In the genomic region with DNA sequence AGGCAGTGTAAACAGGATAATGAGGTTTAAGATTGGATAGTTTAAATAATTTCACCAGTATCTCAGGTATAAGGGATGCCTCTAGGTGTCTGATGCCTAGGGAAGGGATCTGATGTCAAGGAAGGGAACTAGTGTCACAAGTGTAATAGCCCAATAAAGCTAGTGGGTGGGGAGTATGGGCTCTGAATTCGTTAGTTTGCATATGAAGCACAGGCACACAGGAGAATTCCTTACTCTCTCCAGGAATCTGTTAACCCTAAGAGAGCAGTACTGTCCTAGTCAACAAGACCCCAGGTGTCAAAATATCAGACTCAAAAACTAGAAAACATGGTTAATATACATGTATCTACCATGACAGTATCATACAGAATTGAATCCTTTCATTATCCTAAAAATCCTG, we compare ENCODE assay signal across 15 cellular contexts.
DNase-seq lines count a peak whose midpoint lies in the region; ATAC-seq and TF ChIP-seq lines count a peak whose summit lies in the region.
"Had no signal": no experiment of that assay in that cellular context is flagged by ENCODE, and none has a peak within 500 bp of the region (broad histone marks: within the 10 kb centered on the region; RNA-seq: fewer than 3 reads in every experiment).

No MANE protein-coding gene starts in this region.

- H3K27me3 ChIP-seq in H7 (ENCODE audit: control insufficient read depth, insufficient read depth, low read length) (no peaks in the 10 kb centered on the region), NT2/D1 (ENCODE audit: insufficient read depth, insufficient read length) (no peaks in the 10 kb centered on the region), SK-N-SH (ENCODE audit: insufficient read depth) (no peaks in the 10 kb centered on the region)
- H3K27me3 ChIP-seq: BLaER1 had no signal

- 0% methylated on average over 1 of the region's 1 CpG for WGBS in SK-N-SH (ENCODE audit: low lambda C conversion rate)

- H3K4me2 ChIP-seq in SK-N-SH: no peak overlapping the region
- H3K4me2 ChIP-seq: BLaER1 had no signal

- no peaks in the 10 kb centered on the region for H3K9me2 ChIP-seq in SK-N-SH

- H3K36me3 ChIP-seq in H7 (replicated peaks; ENCODE audit: control insufficient read depth, insufficient read depth, low read length) (no peaks in the 10 kb centered on the region), NT2/D1 (ENCODE audit: insufficient read depth, insufficient read length, low read length) (no peaks in the 10 kb centered on the region), SK-N-SH (replicated peaks in 1 of 2; ENCODE audit: control insufficient read depth in 1 of 2, insufficient read depth in 2 of 2, low read length in 1 of 2) (no peaks in the 10 kb centered on the region)
- H3K36me3 ChIP-seq: BLaER1 had no signal

- H3F3A ChIP-seq in SK-N-SH (replicated peaks; ENCODE audit: insufficient read depth): no peaks in the 10 kb centered on the region

- H3K4me1 ChIP-seq in NT2/D1 (ENCODE audit: insufficient read depth, insufficient read length) (no peaks in the 10 kb centered on the region), SK-N-SH (ENCODE audit: control insufficient read depth in 1 of 2, insufficient read depth in 2 of 2, low read depth in 1 of 2, low read length in 1 of 2) (no peaks in the 10 kb centered on the region)
- H3K4me1 ChIP-seq: BLaER1 had no signal

- H3K79me2 ChIP-seq in SK-N-SH (ENCODE audit: insufficient read depth): no peaks in the 10 kb centered on the region

- H3K9ac ChIP-seq in NT2/D1 (ENCODE audit: insufficient read length, low read depth) (no peak overlapping the region), SK-N-SH (no peak overlapping the region)
- H3K9ac ChIP-seq: BLaER1 had no signal

- H3K9me3 ChIP-seq in NT2/D1 (ENCODE audit: insufficient read depth, low read length) (no peaks in the 10 kb centered on the region), SK-N-SH (no peaks in the 10 kb centered on the region)
- H3K9me3 ChIP-seq: BLaER1 had no signal

- peak; percentile 2 for DNase-seq in H7
- DNase-seq in NT2/D1 (ENCODE audit: low read depth, low spot score): peak; percentile 22
- peak; percentile 22 for DNase-seq in iPS-NIHi11 (ENCODE audit: low spot score)
- no peak for DNase-seq in SK-N-SH
- no peak for DNase-seq in ureter (ENCODE audit: low spot score)
- DNase-seq: 8988T; CD4-positive, alpha-beta memory T cell; DMS153; DMS79; GDM1; KG1 had no signal

- POLR2A ChIA-PET in SK-N-SH (lab: Yijun Ruan, JAX): no interaction called here

- TF ChIP-seq RAD21 in SK-N-SH (IDR thresholded peaks at IDR 0.05; ENCODE audit: low read length): no peak

- no peak for TF ChIP-seq EP300 in SK-N-SH (IDR thresholded peaks at IDR 0.05; ENCODE audit: borderline replicate concordance in 1 of 2, low read depth in 1 of 2, low read length in 1 of 2)

- H3K4me3 ChIP-seq in H7 (ENCODE audit: insufficient read depth, low read depth, low read length) (no peak overlapping the region), NT2/D1 (ENCODE audit: insufficient read length, low read depth) (no peak overlapping the region), SK-N-SH (ENCODE audit: low read depth in 2 of 2, low read length in 1 of 2) (no peak overlapping the region)
- H3K4me3 ChIP-seq: BLaER1 had no signal

- no peak for TF ChIP-seq CTCF in SK-N-SH (IDR thresholded peaks at IDR 0.05)

- no peak overlapping the region for H2AFZ ChIP-seq in SK-N-SH (ENCODE audit: low read depth)

- no peaks in the 10 kb centered on the region for H4K20me1 ChIP-seq in SK-N-SH (ENCODE audit: insufficient read depth)
- H4K20me1 ChIP-seq: BLaER1 had no signal

- CTCF ChIA-PET in SK-N-SH (lab: Yijun Ruan, JAX): interaction anchor here (1.1 to 1.2 kb wide), 2 partner anchors 10 to 11 kb away, joined by 3 to 4 read pairs; no protein-coding TSS in a partner anchor

- no peak overlapping the region for H3K27ac ChIP-seq in SK-N-SH (ENCODE audit: low read depth in 2 of 2, low read length in 1 of 2)
- H3K27ac ChIP-seq: BLaER1, HL-60 had no signal

- ATAC-seq in GM19397 (IDR thresholded peaks at IDR 0.05; ENCODE audit: unreplicated experiment) (no peak), HG03108 (IDR thresholded peaks at IDR 0.05; ENCODE audit: unreplicated experiment) (no peak)

TF ChIP-seq in SK-N-SH, 30 proteins besides CTCF, POLR2A, EP300 and RAD21:
- TF ChIP-seq FOXJ3 (CRISPR knock-in tag; IDR thresholded peaks at IDR 0.05) (no peak), JUND (IDR thresholded peaks at IDR 0.05) (no peak), POLR2AphosphoS5 (IDR thresholded peaks at IDR 0.05; ENCODE audit: low read depth, low read length) (no peak), RFX5 (IDR thresholded peaks at IDR 0.05; ENCODE audit: low read length) (no peak), NRF1 (IDR thresholded peaks at IDR 0.05; ENCODE audit: low read depth, low read length) (no peak), TCF12 (IDR thresholded peaks at IDR 0.05) (no peak), MXI1 (IDR thresholded peaks at IDR 0.05; ENCODE audit: low read depth, low read length) (no peak), FOXM1 (IDR thresholded peaks at IDR 0.05; ENCODE audit: low read depth) (no peak), RXRA (IDR thresholded peaks at IDR 0.05; ENCODE audit: borderline replicate concordance, low read depth) (no peak), CHD2 (IDR thresholded peaks at IDR 0.05; ENCODE audit: low read length, partially characterized antibody) (no peak)
- TF ChIP-seq, protein P1, sequence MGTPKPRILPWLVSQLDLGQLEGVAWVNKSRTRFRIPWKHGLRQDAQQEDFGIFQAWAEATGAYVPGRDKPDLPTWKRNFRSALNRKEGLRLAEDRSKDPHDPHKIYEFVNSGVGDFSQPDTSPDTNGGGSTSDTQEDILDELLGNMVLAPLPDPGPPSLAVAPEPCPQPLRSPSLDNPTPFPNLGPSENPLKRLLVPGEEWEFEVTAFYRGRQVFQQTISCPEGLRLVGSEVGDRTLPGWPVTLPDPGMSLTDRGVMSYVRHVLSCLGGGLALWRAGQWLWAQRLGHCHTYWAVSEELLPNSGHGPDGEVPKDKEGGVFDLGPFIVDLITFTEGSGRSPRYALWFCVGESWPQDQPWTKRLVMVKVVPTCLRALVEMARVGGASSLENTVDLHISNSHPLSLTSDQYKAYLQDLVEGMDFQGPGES (IDR thresholded peaks at IDR 0.05; ENCODE audit: low read depth, low read length): no peak
- TF ChIP-seq, protein P2, sequence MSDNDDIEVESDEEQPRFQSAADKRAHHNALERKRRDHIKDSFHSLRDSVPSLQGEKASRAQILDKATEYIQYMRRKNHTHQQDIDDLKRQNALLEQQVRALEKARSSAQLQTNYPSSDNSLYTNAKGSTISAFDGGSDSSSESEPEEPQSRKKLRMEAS (IDR thresholded peaks at IDR 0.05; ENCODE audit: low read depth): no peak
- TF ChIP-seq, protein P3, sequence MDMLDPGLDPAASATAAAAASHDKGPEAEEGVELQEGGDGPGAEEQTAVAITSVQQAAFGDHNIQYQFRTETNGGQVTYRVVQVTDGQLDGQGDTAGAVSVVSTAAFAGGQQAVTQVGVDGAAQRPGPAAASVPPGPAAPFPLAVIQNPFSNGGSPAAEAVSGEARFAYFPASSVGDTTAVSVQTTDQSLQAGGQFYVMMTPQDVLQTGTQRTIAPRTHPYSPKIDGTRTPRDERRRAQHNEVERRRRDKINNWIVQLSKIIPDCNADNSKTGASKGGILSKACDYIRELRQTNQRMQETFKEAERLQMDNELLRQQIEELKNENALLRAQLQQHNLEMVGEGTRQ (IDR thresholded peaks at IDR 0.05; ENCODE audit: borderline replicate concordance, low read depth, low read length): no peak
- TF ChIP-seq, protein P4, sequence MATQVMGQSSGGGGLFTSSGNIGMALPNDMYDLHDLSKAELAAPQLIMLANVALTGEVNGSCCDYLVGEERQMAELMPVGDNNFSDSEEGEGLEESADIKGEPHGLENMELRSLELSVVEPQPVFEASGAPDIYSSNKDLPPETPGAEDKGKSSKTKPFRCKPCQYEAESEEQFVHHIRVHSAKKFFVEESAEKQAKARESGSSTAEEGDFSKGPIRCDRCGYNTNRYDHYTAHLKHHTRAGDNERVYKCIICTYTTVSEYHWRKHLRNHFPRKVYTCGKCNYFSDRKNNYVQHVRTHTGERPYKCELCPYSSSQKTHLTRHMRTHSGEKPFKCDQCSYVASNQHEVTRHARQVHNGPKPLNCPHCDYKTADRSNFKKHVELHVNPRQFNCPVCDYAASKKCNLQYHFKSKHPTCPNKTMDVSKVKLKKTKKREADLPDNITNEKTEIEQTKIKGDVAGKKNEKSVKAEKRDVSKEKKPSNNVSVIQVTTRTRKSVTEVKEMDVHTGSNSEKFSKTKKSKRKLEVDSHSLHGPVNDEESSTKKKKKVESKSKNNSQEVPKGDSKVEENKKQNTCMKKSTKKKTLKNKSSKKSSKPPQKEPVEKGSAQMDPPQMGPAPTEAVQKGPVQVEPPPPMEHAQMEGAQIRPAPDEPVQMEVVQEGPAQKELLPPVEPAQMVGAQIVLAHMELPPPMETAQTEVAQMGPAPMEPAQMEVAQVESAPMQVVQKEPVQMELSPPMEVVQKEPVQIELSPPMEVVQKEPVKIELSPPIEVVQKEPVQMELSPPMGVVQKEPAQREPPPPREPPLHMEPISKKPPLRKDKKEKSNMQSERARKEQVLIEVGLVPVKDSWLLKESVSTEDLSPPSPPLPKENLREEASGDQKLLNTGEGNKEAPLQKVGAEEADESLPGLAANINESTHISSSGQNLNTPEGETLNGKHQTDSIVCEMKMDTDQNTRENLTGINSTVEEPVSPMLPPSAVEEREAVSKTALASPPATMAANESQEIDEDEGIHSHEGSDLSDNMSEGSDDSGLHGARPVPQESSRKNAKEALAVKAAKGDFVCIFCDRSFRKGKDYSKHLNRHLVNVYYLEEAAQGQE (IDR thresholded peaks at IDR 0.05; ENCODE audit: low read depth, low read length): no peak

Comparison
In these comparisons a context has a peak if more than half of its experiments do, and no peak if none do; other contexts are left out.
1. DNase-seq: peak in H7 (single experiment), NT2/D1 (single experiment) and iPS-NIHi11 (single experiment); none in SK-N-SH (single experiment) and ureter (single experiment).